Comparison of ENCODE assay signal across 8 cellular contexts in the genomic region with DNA sequence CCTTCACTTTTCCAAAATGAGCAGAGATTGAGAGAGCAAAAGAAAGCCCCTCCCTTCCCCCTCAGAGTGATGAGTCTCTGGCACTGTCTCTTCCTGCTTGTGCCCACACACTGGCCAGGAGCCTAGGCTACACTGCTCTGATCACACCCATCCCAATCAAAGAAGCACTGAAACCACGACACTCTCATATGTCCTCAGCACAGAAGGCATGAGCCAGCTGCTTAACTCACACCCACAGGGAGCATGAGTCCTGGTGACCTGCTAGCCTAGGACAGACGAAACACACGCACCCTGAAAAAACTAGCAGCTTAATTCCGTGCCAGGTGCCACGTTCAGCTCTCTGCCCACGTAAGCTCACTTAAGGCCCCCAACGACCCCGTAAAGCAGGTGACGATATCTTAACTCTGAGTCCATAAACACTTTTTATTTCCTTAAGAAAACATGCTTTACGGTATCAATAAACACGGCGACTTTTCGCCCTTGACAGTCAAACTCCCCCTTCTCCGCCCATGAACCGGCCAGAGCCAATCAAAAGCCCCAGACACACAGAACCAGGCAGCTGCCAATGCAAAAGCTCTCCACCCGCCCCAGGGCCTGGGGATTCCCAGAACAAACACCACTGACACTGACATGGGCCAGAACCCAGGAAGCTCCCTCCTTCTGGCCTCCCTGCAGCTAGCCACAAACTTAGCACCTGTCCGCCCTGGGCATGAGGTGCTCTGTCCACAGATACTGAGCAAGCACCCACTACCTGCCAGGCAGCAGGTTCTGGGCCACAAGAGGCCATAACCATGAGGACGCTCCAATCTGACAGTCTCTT.
A peak's percentile ranks its signal among the peaks of the same experiment; 100 is the strongest.
DNase-seq lines count a peak whose midpoint lies in the region; ATAC-seq and TF ChIP-seq lines count a peak whose summit lies in the region.

No MANE protein-coding gene starts in this region.

- peaks cover 88% of the 10 kb centered on the region for H3K36me3 ChIP-seq in DND-41 (ENCODE audit: insufficient read depth, low read length)
- H3K36me3 ChIP-seq in Panc1 (ENCODE audit: control insufficient read depth, insufficient read depth, low read length), result peaks cover 18% of the 10 kb centered on the region
- peaks cover 64% of the 10 kb centered on the region for H3K36me3 ChIP-seq in osteoblast (ENCODE audit: insufficient read depth, low read length)

- DNase-seq in DND-41 (no peak), Panc1 (ENCODE audit: low read depth, low spot score) (no peak), fibroblast of villous mesenchyme (ENCODE audit: low read depth) (peak; percentile 79), osteoblast (ENCODE audit: insufficient read length, low spot score, missing footprints) (peak; percentile 97), NAMALWA (ENCODE audit: low spot score) (no peak)
- DNase-seq in central memory CD4-positive, alpha-beta T cell, result no peak

- H3K4me3 ChIP-seq in DND-41 (ENCODE audit: low read depth in 1 of 2, low read length in 2 of 2), result no peak overlapping the region
- no peak overlapping the region for H3K4me3 ChIP-seq in Panc1 (ENCODE audit: low read depth in 2 of 2, low read length in 2 of 2)
- no peak overlapping the region for H3K4me3 ChIP-seq in fibroblast of villous mesenchyme (ENCODE audit: low read depth, low read length)
- H3K4me3 ChIP-seq in osteoblast (ENCODE audit: insufficient read depth, low read length), result no peak overlapping the region

- peaks cover 43% of the 10 kb centered on the region for H4K20me1 ChIP-seq in DND-41 (ENCODE audit: insufficient read depth, low read length)
- peaks cover 55% of the 10 kb centered on the region for H4K20me1 ChIP-seq in osteoblast (ENCODE audit: insufficient read depth, low read length)

- BruUV-seq in Panc1 (replicated peaks; lab: Mats Ljungman, UMichigan), result TSS peak; percentile 76

- H3K9ac ChIP-seq in DND-41 (ENCODE audit: low read depth, low read length), result no peak overlapping the region

- intact Hi-C loops in Panc1 (cut with micrococcal nuclease; ENCODE audit: unreplicated experiment), result no loop called here

- no peak overlapping the region for H2AFZ ChIP-seq in DND-41 (ENCODE audit: low read depth, low read length)
- H2AFZ ChIP-seq in osteoblast (ENCODE audit: low read length), result no peak overlapping the region

- peak overlapping the region; percentile 5; the same call in 1 of the 2 replicates for H3K27ac ChIP-seq in DND-41 (ENCODE audit: low read length)
- no peak overlapping the region for H3K27ac ChIP-seq in Panc1 (ENCODE audit: low read length)
- H3K27ac ChIP-seq in osteoblast (ENCODE audit: low read depth, low read length), result peak overlapping the region; percentile 27

- POLR2A ChIA-PET in Panc1 (lab: Charles Lee), result interaction anchor here (0.5 to 0.7 kb wide), 2 partner anchors 16 to 30 kb away, joined by 3 read pairs; no protein-coding TSS in a partner anchor

- in situ Hi-C loops in Panc1 (cut with HindIII; ENCODE audit: low pct_unique_long_range_greater_than_20kb, low sequenced_read_pairs), result no loop called here

- H3K4me1 ChIP-seq in DND-41 (ENCODE audit: insufficient read depth, low read length) (no peaks in the 10 kb centered on the region), Panc1 (ENCODE audit: control insufficient read depth, insufficient read depth, low read length) (0 out of 2 replicates have a peak, but pooled peaks cover 5% of the 10 kb centered on the region), osteoblast (ENCODE audit: insufficient read depth, low read length) (peaks cover 7% of the 10 kb centered on the region)

- CTCF ChIA-PET in Panc1 (lab: Charles Lee), result no interaction called here

- H3K9me3 ChIP-seq in DND-41 (ENCODE audit: insufficient read depth, low read length, severe bottlenecking), result no peaks in the 10 kb centered on the region
- H3K9me3 ChIP-seq in Panc1 (ENCODE audit: control insufficient read depth, insufficient read depth, low read depth, low read length), result no peaks in the 10 kb centered on the region
- H3K9me3 ChIP-seq in osteoblast (ENCODE audit: low read depth, low read length), result no peaks in the 10 kb centered on the region

- H3K79me2 ChIP-seq in DND-41 (ENCODE audit: insufficient read depth, low read length) (peaks cover 40% of the 10 kb centered on the region), osteoblast (ENCODE audit: insufficient read depth, low read length) (peaks cover 96% of the 10 kb centered on the region)

- ATAC-seq in DND-41 (ENCODE audit: insufficient read depth, low read depth), result peak; percentile 56; the same call in 2 of the 3 replicates
- ATAC-seq in Panc1, result peak; percentile 39
- ATAC-seq in GM21515 (IDR thresholded peaks at IDR 0.05; ENCODE audit: unreplicated experiment), result no peak
- no peak for ATAC-seq in GM18517 (IDR thresholded peaks at IDR 0.05; ENCODE audit: unreplicated experiment)

- no peaks in the 10 kb centered on the region for H3K27me3 ChIP-seq in DND-41 (ENCODE audit: insufficient read depth, low read length, poor library complexity)
- H3K27me3 ChIP-seq in Panc1 (ENCODE audit: control insufficient read depth, insufficient read depth, low read length), result no peaks in the 10 kb centered on the region
- H3K27me3 ChIP-seq in osteoblast (ENCODE audit: insufficient read depth, low read length), result no peaks in the 10 kb centered on the region

- no peak for TF ChIP-seq CTCF in DND-41 (IDR thresholded peaks at IDR 0.05; ENCODE audit: borderline replicate concordance, extremely low read depth, low read length, poor library complexity, severe bottlenecking)
- TF ChIP-seq CTCF in Panc1 (IDR thresholded peaks at IDR 0.05), result no peak
- no peak for TF ChIP-seq CTCF in fibroblast of villous mesenchyme (IDR thresholded peaks at IDR 0.05; ENCODE audit: insufficient read depth, low read depth, low read length)
- TF ChIP-seq CTCF in osteoblast (IDR thresholded peaks at IDR 0.05; ENCODE audit: extremely low read depth, low read depth, low read length), result no peak

- H3K4me2 ChIP-seq in DND-41 (ENCODE audit: insufficient read depth, low read length) (no peak overlapping the region), osteoblast (ENCODE audit: insufficient read depth, low read length) (no peak overlapping the region)

Comparison
In these comparisons a context has a peak if more than half of its experiments do, and no peak if none do; other contexts are left out.
1. ATAC-seq: peak in DND-41 (single experiment) and Panc1 (single experiment); none in GM21515 (single experiment) and GM18517 (single experiment).
2. DNase-seq: peak in fibroblast of villous mesenchyme (single experiment) and osteoblast (single experiment); none in DND-41 (single experiment), Panc1 (single experiment), central memory CD4-positive, alpha-beta T cell (single experiment) and NAMALWA (single experiment).